In the genomic region with DNA sequence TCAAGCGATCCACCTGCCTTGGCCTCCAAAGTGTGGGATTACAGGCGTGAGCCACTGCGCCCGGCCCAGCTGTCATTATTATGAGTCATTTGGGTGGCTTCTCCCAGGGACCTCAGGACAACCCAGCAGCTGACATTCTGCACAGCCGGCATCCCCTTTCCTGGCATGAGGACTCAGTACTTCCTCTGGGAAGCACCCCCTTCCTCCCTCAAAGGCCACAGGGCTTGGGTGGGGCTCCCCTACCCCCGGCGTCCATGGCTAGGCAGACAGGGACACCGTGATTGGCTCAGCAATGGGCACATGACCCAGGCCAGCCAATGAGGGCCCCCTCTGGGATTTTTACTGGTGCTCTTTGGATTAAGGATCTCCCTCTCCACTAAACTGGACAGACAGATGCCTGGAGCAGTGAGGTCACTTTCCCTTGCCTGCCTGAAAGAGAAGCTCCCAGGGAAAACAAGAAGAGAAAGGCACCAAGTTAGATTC, we compare ENCODE assay signal across 10 cellular contexts. TPM values are rescaled to one million over a fixed set of nuclear protein-coding genes. Genes with fewer than 3 reads are reported as not detected.
DNase-seq lines count a peak whose midpoint lies in the region; ATAC-seq and TF ChIP-seq lines count a peak whose summit lies in the region.
"Had no signal": no experiment of that assay in that cellular context is flagged by ENCODE, and none has a peak within 500 bp of the region (broad histone marks: within the 10 kb centered on the region; RNA-seq: fewer than 3 reads in every experiment).

No MANE protein-coding gene starts in this region.

- H3K4me1 Mint-ChIP-seq in mesothelial cell of epicardium = peaks cover 11% of the 10 kb centered on the region

- H2AFZ ChIP-seq in mammary epithelial cell (ENCODE audit: low read depth, low read length) = no peak overlapping the region

- H3K79me2 ChIP-seq in mammary epithelial cell (ENCODE audit: insufficient read depth, low read length) = no peaks in the 10 kb centered on the region

- peaks cover 24% of the 10 kb centered on the region for H3K36me3 Mint-ChIP-seq in mesothelial cell of epicardium

- no peak overlapping the region for H3K4me3 Mint-ChIP-seq in mesothelial cell of epicardium

- no peak for TF ChIP-seq POLR2A in right lobe of liver (IDR thresholded peaks at IDR 0.05)

- H3K9ac ChIP-seq in mammary epithelial cell (ENCODE audit: insufficient read depth, low read length) = no peak overlapping the region

- TF ChIP-seq EP300 in Ishikawa (IDR thresholded peaks at IDR 0.05; ENCODE audit: borderline replicate concordance) = no peak

- TF ChIP-seq RAD21 in Ishikawa (IDR thresholded peaks at IDR 0.05; ENCODE audit: low read depth) = no peak

- peaks cover 12% of the 10 kb centered on the region for H3K4me1 ChIP-seq in mammary epithelial cell (ENCODE audit: insufficient read depth, low read length)
- peaks cover 0 to 24% (median 0%) of the 10 kb centered on the region in 4 donors for H3K4me1 ChIP-seq in right lobe of liver
- H3K4me1 ChIP-seq: Caco-2 had no signal

- no peak for TF ChIP-seq CTCF in mammary epithelial cell (conservative IDR thresholded peaks at IDR 0.05 in 1 of 2, IDR thresholded peaks at IDR 0.05 in 1 of 2; ENCODE audit: extremely low read depth in 1 of 2, insufficient read depth in 1 of 2, low read depth in 1 of 2, low read length in 2 of 2)
- TF ChIP-seq CTCF in right lobe of liver (IDR thresholded peaks at IDR 0.05) = no peak
- no peak for TF ChIP-seq CTCF in mesothelial cell of epicardium (IDR thresholded peaks at IDR 0.05; ENCODE audit: unreplicated experiment)

- H3K27me3 ChIP-seq in mammary epithelial cell (ENCODE audit: insufficient read depth, low read length) (no peaks in the 10 kb centered on the region), right lobe of liver (no peaks in the 10 kb centered on the region)

- H3K4me3 ChIP-seq in mammary epithelial cell (replicated peaks in 1 of 3; ENCODE audit: insufficient read depth in 1 of 3, low read depth in 2 of 3, low read length in 3 of 3) (no peak overlapping the region), right lobe of liver (no peak overlapping the region)

- no peak overlapping the region for H3K27ac Mint-ChIP-seq in mesothelial cell of epicardium

- H4K20me1 ChIP-seq in mammary epithelial cell (ENCODE audit: insufficient read depth, low read length) = no peaks in the 10 kb centered on the region

- CTCF ChIA-PET in mammary epithelial cell (lab: Charles Lee; ENCODE audit: low non-redundant PET) = no interaction called here

- WGBS in mammary epithelial cell (ENCODE audit: low coverage, missing lambda C conversion rate) = 85% methylated on average over 8 of the region's 8 CpGs
- WGBS in right lobe of liver (ENCODE audit: insufficient coverage, low coverage, low lambda C conversion rate, missing lambda C conversion rate) = no CpG with 5 or more reads among the region's 8 CpGs

- H3K9me3 ChIP-seq in mammary epithelial cell (replicated peaks; ENCODE audit: insufficient read depth, low read length) (no peaks in the 10 kb centered on the region), right lobe of liver (no peaks in the 10 kb centered on the region)
- H3K9me3 ChIP-seq: Caco-2 had no signal

- H3K27ac ChIP-seq in mammary epithelial cell (ENCODE audit: insufficient read depth, low read depth, low read length) (no peak overlapping the region), right lobe of liver (no peak overlapping the region)

- H3K36me3 ChIP-seq in mammary epithelial cell (ENCODE audit: insufficient read depth, low read length) = no peaks in the 10 kb centered on the region
- peaks cover 0 to 17% (median 2%) of the 10 kb centered on the region in 4 donors for H3K36me3 ChIP-seq in right lobe of liver

- in situ Hi-C loops in mammary epithelial cell (cut with MboI; ENCODE audit: low sequenced_read_pairs in 2 of 2) = no loop called here

- BruUV-seq in mammary epithelial cell (replicated peaks; lab: Mats Ljungman, UMichigan) = no TSS peak

- DNase-seq in A172 (ENCODE audit: low spot score) (peak; percentile 97), mammary epithelial cell (peak; percentile 5), right lobe of liver (no peak), mesothelial cell of epicardium (ENCODE audit: low spot score in 2 of 2, unreplicated experiment in 2 of 2) (no peak)
- DNase-seq in effector CD8-positive, alpha-beta T cell (lab: John Stamatoyannopoulos, UW) = no peak
- DNase-seq: activated T-cell treated with anti-CD3 and anti-CD28 coated beads, Interleukin-2, amount 50 U/mL, for 1 hour had no signal

- intact Hi-C loops in mammary epithelial cell (cut with micrococcal nuclease) = no loop called here
- intact Hi-C loops in right lobe of liver (cut with DNase I) = no loop called here

- no peak overlapping the region for H3K4me2 ChIP-seq in mammary epithelial cell (ENCODE audit: insufficient read depth, low read depth, low read length)

- ATAC-seq in right lobe of liver = peak; percentile 49 to 52 (median 50)
- ATAC-seq in HG03196 (IDR thresholded peaks at IDR 0.05; ENCODE audit: unreplicated experiment) = no peak
- no peak for ATAC-seq in HG02884 (IDR thresholded peaks at IDR 0.05; ENCODE audit: unreplicated experiment)

- no peaks in the 10 kb centered on the region for H3K27me3 Mint-ChIP-seq in mesothelial cell of epicardium (ENCODE audit: low read depth)

- no peaks in the 10 kb centered on the region for H3K9me3 Mint-ChIP-seq in mesothelial cell of epicardium

- dilution Hi-C loops in mammary epithelial cell (cut with HindIII; ENCODE audit: low sequenced_read_pairs) = no loop called here

TF ChIP-seq in Ishikawa, 13 proteins besides CTCF, POLR2A, EP300 and RAD21:
- TF ChIP-seq USF1 (IDR thresholded peaks at IDR 0.05) (peak; percentile 94), CREB1 (IDR thresholded peaks at IDR 0.05; ENCODE audit: low read depth) (no peak)

RNA-seq across cellular contexts. Expression of gene KANK2, which starts 6.0 kb away (rescaled TPM):
- total RNA-seq in A172 (2014; rRNA removed; shearing (Covaris generic)) = 135 and 144 TPM in 2 replicates
- 10 to 100 TPM; 18.2 to 19.4 TPM for total RNA-seq in mammary epithelial cell
- 14.7 TPM for polyA plus RNA-seq in mammary epithelial cell
- polyA minus RNA-seq in mammary epithelial cell = 34.0 TPM
- 10 to 100 TPM; 36.3 to 65.4 (median 50.4) TPM for total RNA-seq in right lobe of liver
- 84.3 to 85.3 TPM (median 84.7 TPM) in 3 replicates for total RNA-seq in mesothelial cell of epicardium

RNA-seq across cellular contexts. Expression of gene SPC24, which starts 35.7 kb away (rescaled TPM):
- 109 and 113 TPM in 2 replicates for total RNA-seq in A172 (2014; rRNA removed; shearing (Covaris generic))
- total RNA-seq in mammary epithelial cell (10 to 100 TPM in 1 of 2 donors, 1 to 10 TPM in 1; 2.2 to 35.4 TPM), right lobe of liver (1 to 10 TPM in 5 of 6 experiments, under 1 TPM in 1; 0.90 to 3.8 (median 2.2) TPM), mesothelial cell of epicardium (16.3 to 22.0 TPM (median 20.6 TPM) in 3 replicates)
- 24.8 TPM for polyA plus RNA-seq in mammary epithelial cell
- 23.2 TPM for polyA minus RNA-seq in mammary epithelial cell

RNA-seq across cellular contexts. Expression of gene ANGPTL8, which starts 48.1 kb away (rescaled TPM):
- total RNA-seq in A172 (2014; rRNA removed; shearing (Covaris generic)) = not detected in 2 replicates
- total RNA-seq in mammary epithelial cell (not detected), right lobe of liver (100 to 1,000 TPM in 4 of 6 experiments, 10 to 100 TPM in 2; 56.7 to 287 (median 140) TPM), mesothelial cell of epicardium (0.25 to 0.84 TPM (median 0.29 TPM) in 3 replicates)
- not detected for polyA plus RNA-seq in mammary epithelial cell
- not detected for polyA minus RNA-seq in mammary epithelial cell
- total RNA-seq: Caco-2 had no signal

Comparison
In these comparisons a context has a peak if more than half of its experiments do, and no peak if none do; other contexts are left out.
1. DNase-seq: peak in A172 (single experiment) and mammary epithelial cell (single experiment); none in right lobe of liver (0 of 3), mesothelial cell of epicardium (0 of 2) and effector CD8-positive, alpha-beta T cell (single experiment).
2. ATAC-seq: peak in right lobe of liver (4 of 4); none in HG03196 (single experiment) and HG02884 (single experiment).
3. RNA of gene ANGPTL8, which starts 48.1 kb away (total RNA-seq): 56.7 to 287 TPM in right lobe of liver; 0.25 to 0.84 TPM in mesothelial cell of epicardium, not detected in A172 and not detected in mammary epithelial cell; every median in the first group is over 10 times any median in the second.